8 cellular contexts compared by ENCODE assay signal in the genomic region with DNA sequence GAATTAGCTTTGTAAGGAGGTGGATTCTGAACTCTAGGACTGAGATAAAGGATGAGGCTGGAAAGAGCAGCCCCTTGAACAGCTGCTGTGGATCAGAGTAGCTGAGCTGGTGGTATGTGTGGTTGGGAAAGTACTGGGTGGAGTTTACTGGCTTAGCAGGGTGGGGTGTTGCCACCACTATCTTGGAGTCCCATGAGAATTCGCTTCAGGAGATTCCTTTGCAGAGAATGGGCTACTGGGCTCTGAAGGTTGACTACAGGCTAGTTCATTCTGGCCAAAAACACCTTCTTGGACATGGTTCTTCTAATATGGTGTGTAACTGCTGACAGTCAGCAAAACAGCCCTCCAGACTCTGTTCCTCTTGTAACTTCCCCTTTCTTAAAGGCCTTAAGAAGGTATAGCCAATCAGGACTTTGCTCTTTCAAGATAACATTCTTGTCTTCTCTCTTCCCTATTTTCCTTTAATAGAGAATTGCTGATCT. TPM values are rescaled to one million over a fixed set of nuclear protein-coding genes. Genes with fewer than 3 reads are reported as not detected.
DNase-seq lines count a peak whose midpoint lies in the region; ATAC-seq, FAIRE-seq and TF ChIP-seq lines count a peak whose summit lies in the region.

No MANE protein-coding gene starts in this region.

- H3K27me3 Mint-ChIP-seq in osteocyte (ENCODE audit: unreplicated experiment): no peaks in the 10 kb centered on the region

- no peaks in the 10 kb centered on the region for H3K27me3 ChIP-seq in Loucy (ENCODE audit: insufficient read depth, low read length, poor library complexity, severe bottlenecking)

- no peaks in the 10 kb centered on the region for H3K9me3 Mint-ChIP-seq in osteocyte (ENCODE audit: unreplicated experiment)

- no peak overlapping the region for H3K4me3 Mint-ChIP-seq in osteocyte (ENCODE audit: unreplicated experiment)

- H3K4me1 Mint-ChIP-seq in osteocyte (ENCODE audit: unreplicated experiment): peaks cover 24% of the 10 kb centered on the region

- H3K79me2 ChIP-seq in Loucy (ENCODE audit: insufficient read depth, low read length): peaks cover 96% of the 10 kb centered on the region

- 0 out of 2 replicates have a peak, but pooled peaks cover 13% of the 10 kb centered on the region for H3F3A ChIP-seq in Loucy (ENCODE audit: low read depth)

- peak overlapping the region; percentile 86 for H3K4me2 ChIP-seq in Loucy (ENCODE audit: low read depth, low read length, poor library complexity, severe bottlenecking)

- H3K9ac ChIP-seq in Loucy (ENCODE audit: low read depth, low read length, poor library complexity, severe bottlenecking): peak overlapping the region; percentile 61

- ATAC-seq in GM21381 (IDR thresholded peaks at IDR 0.05; ENCODE audit: unreplicated experiment) (peak; percentile 50), HG02571 (IDR thresholded peaks at IDR 0.05; ENCODE audit: unreplicated experiment) (no peak)

- H3K27ac Mint-ChIP-seq in osteocyte (ENCODE audit: unreplicated experiment): no peak overlapping the region

- H3K9me3 ChIP-seq in Loucy (ENCODE audit: insufficient read depth, low read depth, low read length): no peaks in the 10 kb centered on the region

- no peaks in the 10 kb centered on the region; the same call in 1 of the 2 replicates for H3K36me3 ChIP-seq in Loucy (ENCODE audit: insufficient read depth, low read length)

- peak overlapping the region; percentile 64 for H3K4me3 ChIP-seq in Loucy (ENCODE audit: low read length, poor library complexity, severe bottlenecking)

- no peaks in the 10 kb centered on the region for H3K9me2 ChIP-seq in Loucy (replicated peaks; ENCODE audit: low read depth, low read length)

- TF ChIP-seq CTCF in Loucy (conservative IDR thresholded peaks at IDR 0.05; ENCODE audit: low read length): no peak
- no peak for TF ChIP-seq CTCF in osteocyte (IDR thresholded peaks at IDR 0.05)

- H3K4me1 ChIP-seq in Loucy (ENCODE audit: insufficient read depth, low read length, poor library complexity, severe bottlenecking): peaks cover 89% of the 10 kb centered on the region

- no peak for TF ChIP-seq POLR2A in H54 (IDR thresholded peaks at IDR 0.05; ENCODE audit: low read depth, low read length)

- no peak for FAIRE-seq in H54 (lab: Jason Lieb, UNC)

- peak; percentile 57 for DNase-seq in D341Med (ENCODE audit: low spot score)
- peak; percentile 36 for DNase-seq in fibroblast of peridontal ligament (ENCODE audit: extremely low read depth)
- no peak for DNase-seq in NCI-H187 treated with DMSO at 0.1 percent for 48 hours (lab: John Stamatoyannopoulos, UW)
- DNase-seq in H54 (ENCODE audit: insufficient read length, low spot score): no peak
- DNase-seq in osteocyte (ENCODE audit: extremely low spot score, unreplicated experiment): no peak

- no peaks in the 10 kb centered on the region for H3K36me3 Mint-ChIP-seq in osteocyte (ENCODE audit: unreplicated experiment)

- no peak overlapping the region for H2AFZ ChIP-seq in Loucy (ENCODE audit: low read length)

- H4K20me1 ChIP-seq in Loucy (ENCODE audit: insufficient read depth, low read length, poor library complexity, severe bottlenecking): peaks cover 37% of the 10 kb centered on the region

RNA-seq across cellular contexts. Expression of a gene that starts 52.7 kb away (rescaled TPM):
- 26.5 and 27.5 TPM in 2 replicates for total RNA-seq in osteocyte

Comparison
In these comparisons a context has a peak if more than half of its experiments do, and no peak if none do; other contexts are left out.
1. DNase-seq: peak in D341Med (single experiment) and fibroblast of peridontal ligament (single experiment); none in NCI-H187 treated with DMSO at 0.1 percent for 48 hours (single experiment), H54 (single experiment) and osteocyte (single experiment).